ENCODE assay signal across 8 cellular contexts in genomic region chr4:169618986-169619385, GRCh38. TPM values are rescaled to one million over a fixed set of nuclear protein-coding genes. Genes with fewer than 3 reads are reported as not detected.
A peak's percentile ranks its signal among the peaks of the same experiment; 100 is the strongest.
DNase-seq lines count a peak whose midpoint lies in the region; ATAC-seq and TF ChIP-seq lines count a peak whose summit lies in the region.

No MANE protein-coding gene starts in this region.

- peaks cover 70% of the 10 kb centered on the region for H3K4me1 Mint-ChIP-seq in CD4-positive, alpha-beta T cell (ENCODE audit: low read depth)

- TF ChIP-seq POLR2A in adrenal gland (IDR thresholded peaks at IDR 0.05): no peak

- no CpG with 5 or more reads among the region's 4 CpGs for WGBS in neuronal stem cell (ENCODE audit: extremely low coverage in 2 of 2, insufficient read length in 2 of 2, insufficient replicate concordance in 1 of 2), 2 donors
- 83 to 92% (median 90%) methylated on average over 4 of the region's 4 CpGs for WGBS in adrenal gland, 4 donors

- H2BK5ac ChIP-seq in neuronal stem cell (ENCODE audit: low read length): no peak overlapping the region

- H3K9ac ChIP-seq in Loucy (ENCODE audit: low read depth, low read length, poor library complexity, severe bottlenecking) (no peak overlapping the region), duodenal mucosa (ENCODE audit: low read depth in 1 of 2, low read length in 2 of 2) (no peak overlapping the region), neuronal stem cell (ENCODE audit: low read depth, low read length, poor library complexity) (no peak overlapping the region)

- no peaks in the 10 kb centered on the region for H3K36me3 ChIP-seq in Loucy (ENCODE audit: insufficient read depth, low read length)
- no peaks in the 10 kb centered on the region for H3K36me3 ChIP-seq in duodenal mucosa (ENCODE audit: control insufficient read depth in 1 of 2, insufficient read depth in 2 of 2, low read length in 2 of 2)
- no peaks in the 10 kb centered on the region for H3K36me3 ChIP-seq in neuronal stem cell (replicated peaks in 1 of 2; ENCODE audit: control insufficient read depth in 2 of 2, insufficient read depth in 2 of 2, low read length in 2 of 2)
- H3K36me3 ChIP-seq in adrenal gland (replicated peaks in 1 of 2): no peaks in the 10 kb centered on the region

- H3K36me3 Mint-ChIP-seq in CD4-positive, alpha-beta T cell (ENCODE audit: low read depth): peaks cover 17% of the 10 kb centered on the region

- H2AK5ac ChIP-seq in neuronal stem cell (ENCODE audit: low read depth, low read length): no peak overlapping the region

- H3K4ac ChIP-seq in neuronal stem cell (ENCODE audit: low read length): no peak overlapping the region

- no peaks in the 10 kb centered on the region for H3K9me3 ChIP-seq in CD4-positive, alpha-beta T cell (ENCODE audit: control insufficient read depth, low read length)
- H3K9me3 ChIP-seq in Loucy (ENCODE audit: insufficient read depth, low read depth, low read length) (no peaks in the 10 kb centered on the region), duodenal mucosa (ENCODE audit: control insufficient read depth in 1 of 2, low read length in 2 of 2) (no peaks in the 10 kb centered on the region), neuronal stem cell (replicated peaks in 1 of 2; ENCODE audit: control insufficient read depth in 2 of 2, insufficient read depth in 1 of 2, low read depth in 1 of 2, low read length in 2 of 2) (no peaks in the 10 kb centered on the region), adrenal gland (replicated peaks in 1 of 3) (no peaks in the 10 kb centered on the region)

- H3K14ac ChIP-seq in neuronal stem cell (ENCODE audit: low read length): no peak overlapping the region

- H2AFZ ChIP-seq in Loucy (ENCODE audit: low read length) (peak overlapping the region; percentile 74; the same call in 1 of the 2 replicates), neuronal stem cell (ENCODE audit: low read length) (peak overlapping the region; percentile 33)

- no peak for TF ChIP-seq CTCF in CD4-positive, alpha-beta T cell (IDR thresholded peaks at IDR 0.05)
- no peak for TF ChIP-seq CTCF in Loucy (conservative IDR thresholded peaks at IDR 0.05; ENCODE audit: low read length)
- TF ChIP-seq CTCF in adrenal gland (IDR thresholded peaks at IDR 0.05): no peak

- peaks cover 32% of the 10 kb centered on the region for H3K4me1 ChIP-seq in Loucy (ENCODE audit: insufficient read depth, low read length, poor library complexity, severe bottlenecking)
- H3K4me1 ChIP-seq in duodenal mucosa (ENCODE audit: control insufficient read depth in 1 of 2, insufficient read depth in 2 of 2, low read length in 2 of 2): peaks cover 20 to 24% of the 10 kb centered on the region in 2 donors
- H3K4me1 ChIP-seq in neuronal stem cell (ENCODE audit: control insufficient read depth in 2 of 2, insufficient read depth in 1 of 2, low read depth in 1 of 2, low read length in 2 of 2): no peaks in the 10 kb centered on the region
- H3K4me1 ChIP-seq in adrenal gland (replicated peaks in 1 of 2): peaks cover 16 to 26% of the 10 kb centered on the region in 2 donors

- peaks cover 30% of the 10 kb centered on the region for H3K79me2 ChIP-seq in Loucy (ENCODE audit: insufficient read depth, low read length)

- H4K8ac ChIP-seq in neuronal stem cell (ENCODE audit: low read depth, low read length): no peak overlapping the region

- no peaks in the 10 kb centered on the region for H3K9me2 ChIP-seq in Loucy (replicated peaks; ENCODE audit: low read depth, low read length)

- no peaks in the 10 kb centered on the region for H3K27me3 ChIP-seq in CD4-positive, alpha-beta T cell (ENCODE audit: control insufficient read depth, insufficient read depth, low read length)
- H3K27me3 ChIP-seq in Loucy (ENCODE audit: insufficient read depth, low read length, poor library complexity, severe bottlenecking) (no peaks in the 10 kb centered on the region), duodenal mucosa (ENCODE audit: control insufficient read depth in 1 of 2, insufficient read depth in 2 of 2, low read length in 2 of 2) (no peaks in the 10 kb centered on the region), neuronal stem cell (ENCODE audit: control insufficient read depth in 3 of 3, insufficient read depth in 3 of 3, low read depth in 1 of 3, low read length in 3 of 3) (no peaks in the 10 kb centered on the region), adrenal gland (no peaks in the 10 kb centered on the region)

- no peak for ATAC-seq in CD4-positive, alpha-beta T cell (ENCODE audit: poor library complexity)
- ATAC-seq in GM21528 (IDR thresholded peaks at IDR 0.05; ENCODE audit: low FRiP score, unreplicated experiment) (no peak), GM18907 (IDR thresholded peaks at IDR 0.05; ENCODE audit: unreplicated experiment) (no peak)

- H3K18ac ChIP-seq in neuronal stem cell (ENCODE audit: low read length): no peak overlapping the region

- H3K23ac ChIP-seq in neuronal stem cell (ENCODE audit: low read depth, low read length, poor library complexity): no peak overlapping the region

- CTCF ChIA-PET in CD4-positive, alpha-beta T cell (lab: Charles Lee): interaction anchor here (0.7 to 3.9 kb wide), 5 partner anchors 15 to 609 kb away, joined by 3 to 20 read pairs (median 3); partner anchors contain the start of gene CBR4

- H3K27me3 Mint-ChIP-seq in CD4-positive, alpha-beta T cell: no peaks in the 10 kb centered on the region

- DNase-seq in CD4-positive, alpha-beta T cell: no peak
- DNase-seq in neuronal stem cell (ENCODE audit: low spot score) (no peak), NOMO-1 treated with dmso at 0.1 percent for 144 hours (lab: John Stamatoyannopoulos, UW; ENCODE audit: unreplicated experiment) (no peak), adrenal gland (no peak)

- H2BK12ac ChIP-seq in neuronal stem cell (ENCODE audit: low read length): no peak overlapping the region

- peak overlapping the region; percentile 99 for H3K4me2 ChIP-seq in Loucy (ENCODE audit: low read depth, low read length, poor library complexity, severe bottlenecking)
- H3K4me2 ChIP-seq in neuronal stem cell (ENCODE audit: insufficient read depth, low read length, poor library complexity, severe bottlenecking): no peak overlapping the region

- no peaks in the 10 kb centered on the region for H3K9me3 Mint-ChIP-seq in CD4-positive, alpha-beta T cell

- H3F3A ChIP-seq in Loucy (ENCODE audit: low read depth): 0 out of 2 replicates have a peak, but pooled peaks cover 3% of the 10 kb centered on the region

- peak overlapping the region; percentile 94 for H3K27ac ChIP-seq in CD4-positive, alpha-beta T cell (ENCODE audit: low read depth, low read length)
- H3K27ac ChIP-seq in duodenal mucosa (ENCODE audit: low read depth, low read length): no peak overlapping the region
- no peak overlapping the region for H3K27ac ChIP-seq in neuronal stem cell (replicated peaks; ENCODE audit: low read length)
- H3K27ac ChIP-seq in adrenal gland: peak overlapping the region in 1 of 5 donors; percentile 97

- H3K27ac Mint-ChIP-seq in CD4-positive, alpha-beta T cell: peak overlapping the region; percentile 98

- peaks cover 34% of the 10 kb centered on the region for H4K20me1 ChIP-seq in Loucy (ENCODE audit: insufficient read depth, low read length, poor library complexity, severe bottlenecking)

- peak overlapping the region; percentile 98 for H3K4me3 Mint-ChIP-seq in CD4-positive, alpha-beta T cell

- POLR2A ChIA-PET in CD4-positive, alpha-beta T cell (lab: Charles Lee): interaction anchor here (1.8 to 2.8 kb wide), 3 partner anchors 7 to 609 kb away, joined by 9 to 19 read pairs (median 11); partner anchors contain the start of genes CBR4 and NEK1

- H2BK15ac ChIP-seq in neuronal stem cell (ENCODE audit: low read length): no peak overlapping the region

- intact Hi-C loops in CD4-positive, alpha-beta T cell (cut with DNase I, micrococcal nuclease): loop anchor here in 1 of 2 experiments (5.0 to 10.0 kb wide), 3 partner anchors 428 to 1304 kb away; partner anchors contain the start of gene DDX60
- intact Hi-C loops in adrenal gland (cut with DNase I): loop anchor here in 1 of 2 donors (10.0 kb wide), 1 partner anchor 426 kb away; no protein-coding TSS in a partner anchor

- no peak overlapping the region for H2BK120ac ChIP-seq in neuronal stem cell (ENCODE audit: low read depth, low read length)

- no peak overlapping the region for H4K91ac ChIP-seq in neuronal stem cell (ENCODE audit: low read depth, low read length, poor library complexity)

- H3K4me3 ChIP-seq in Loucy (ENCODE audit: low read length, poor library complexity, severe bottlenecking): peak overlapping the region; percentile 82
- H3K4me3 ChIP-seq in duodenal mucosa (ENCODE audit: low read depth in 1 of 2, low read length in 2 of 2): peak overlapping the region; percentile 78 to 89
- H3K4me3 ChIP-seq in neuronal stem cell (ENCODE audit: low read length in 2 of 2): no peak overlapping the region
- peak overlapping the region in 1 of 4 donors; percentile 57 for H3K4me3 ChIP-seq in adrenal gland

- H3K79me1 ChIP-seq in neuronal stem cell (ENCODE audit: low read depth, low read length): no peaks in the 10 kb centered on the region

RNA-seq across cellular contexts. Expression of gene CLCN3, which starts 1.4 kb away (rescaled TPM):
- total RNA-seq in CD4-positive, alpha-beta T cell: 1 to 10 TPM; 9.0 to 9.2 TPM
- polyA plus RNA-seq in neuronal stem cell (2013, experiment 1 of 2): 22.6 TPM
- polyA plus RNA-seq in neuronal stem cell (2013, experiment 2 of 2): 20.7 TPM
- total RNA-seq in adrenal gland: 10 to 100 TPM; 50.9 to 84.8 (median 61.5) TPM
- 100 to 1,000 TPM in 1 of 3 donors, 10 to 100 TPM in 2; 11.9 to 106 (median 13.9) TPM for polyA plus RNA-seq in adrenal gland

RNA-seq across cellular contexts. Expression of gene NEK1, which starts 6.6 kb away (rescaled TPM):
- 10 to 100 TPM in 1 of 2 experiments, 1 to 10 TPM in 1; 9.5 to 10.2 TPM for total RNA-seq in CD4-positive, alpha-beta T cell
- 10.4 TPM for polyA plus RNA-seq in neuronal stem cell (2013, experiment 1 of 2)
- 10.0 TPM for polyA plus RNA-seq in neuronal stem cell (2013, experiment 2 of 2)
- total RNA-seq in adrenal gland: 10 to 100 TPM in 6 of 8 donors, 1 to 10 TPM in 2; 6.6 to 23.0 (median 12.6) TPM
- 10 to 100 TPM in 1 of 3 donors, 1 to 10 TPM in 2; 4.2 to 14.3 (median 6.9) TPM for polyA plus RNA-seq in adrenal gland

Comparison
In these comparisons a context has a peak if more than half of its experiments do, and no peak if none do; other contexts are left out.
1. H3K4me3 ChIP-seq: peak in Loucy (single experiment) and duodenal mucosa (2 of 2); none in neuronal stem cell (0 of 2).
2. RNA of gene CLCN3, which starts 1.4 kb away (total RNA-seq): 50.9 to 84.8 TPM in adrenal gland; 9.0 to 9.2 TPM in CD4-positive, alpha-beta T cell; every median in the first group is over 4 times any median in the second.